1 cellular context compared by ENCODE assay signal in genomic region chr3:53042654-53043053, GRCh38.
TF ChIP-seq lines count a peak whose summit lies in the region.

No MANE protein-coding gene starts in this region.

TF ChIP-seq in A549, 52 proteins besides CTCF, POLR2A, EP300 and RAD21:
- TF ChIP-seq HOXB13 (CRISPR knock-in tag; IDR thresholded peaks at IDR 0.05; ENCODE audit: low read depth) (no peak), HES2 (IDR thresholded peaks at IDR 0.05) (no peak), MAFK (IDR thresholded peaks at IDR 0.05; ENCODE audit: partially characterized antibody) (peak; percentile 69)
